ENCODE assay signal across 1 cellular context in genomic region chr20:37903317-37904007, GRCh38.
TF ChIP-seq lines count a peak whose summit lies in the region.

No MANE protein-coding gene starts in this region.

TF ChIP-seq in HepG2, 621 proteins besides CTCF, POLR2A, EP300 and RAD21 (continued from another document and continues in another):
- no peak for TF ChIP-seq ZNF850 (CRISPR knock-in tag; conservative IDR thresholded peaks at IDR 0.05)
- no peak for TF ChIP-seq THYN1 (CRISPR knock-in tag; IDR thresholded peaks at IDR 0.05; ENCODE audit: borderline replicate concordance, low read depth)
- TF ChIP-seq ZNF468 (CRISPR knock-in tag; IDR thresholded peaks at IDR 0.05) = 0 out of 2 replicates have a peak, but pooled peaks have one; percentile 24
- TF ChIP-seq JARID2 (CRISPR knock-in tag; IDR thresholded peaks at IDR 0.05; ENCODE audit: insufficient replicate concordance) = no peak
- TF ChIP-seq TIGD3 (CRISPR knock-in tag; IDR thresholded peaks at IDR 0.05; ENCODE audit: borderline replicate concordance) = no peak
- TF ChIP-seq ZNF891 (CRISPR knock-in tag; IDR thresholded peaks at IDR 0.05) = no peak
- no peak for TF ChIP-seq FUBP1 (CRISPR knock-in tag; IDR thresholded peaks at IDR 0.05; ENCODE audit: borderline replicate concordance)
- no peak for TF ChIP-seq FOSL2 (CRISPR knock-in tag; IDR thresholded peaks at IDR 0.05)
- TF ChIP-seq HOXA7 (CRISPR knock-in tag; IDR thresholded peaks at IDR 0.05) = no peak
- 0 out of 2 replicates have a peak, but pooled peaks have one; percentile 40 for TF ChIP-seq ZNF567 (CRISPR knock-in tag; IDR thresholded peaks at IDR 0.05; ENCODE audit: borderline replicate concordance)
- TF ChIP-seq CENPT (CRISPR knock-in tag; IDR thresholded peaks at IDR 0.05; ENCODE audit: low read depth) = no peak
- no peak for TF ChIP-seq ZNF614 (CRISPR knock-in tag; IDR thresholded peaks at IDR 0.05; ENCODE audit: borderline replicate concordance)
- TF ChIP-seq MTF2 (CRISPR knock-in tag; IDR thresholded peaks at IDR 0.05; ENCODE audit: borderline replicate concordance) = no peak
- no peak for TF ChIP-seq ZSCAN30 (CRISPR knock-in tag; IDR thresholded peaks at IDR 0.05)
- TF ChIP-seq ZBTB10 (CRISPR knock-in tag; IDR thresholded peaks at IDR 0.05; ENCODE audit: borderline replicate concordance) = 0 out of 2 replicates have a peak, but pooled peaks have one; percentile 44
- TF ChIP-seq ZNF362 (CRISPR knock-in tag; IDR thresholded peaks at IDR 0.05; ENCODE audit: borderline replicate concordance) = no peak
- TF ChIP-seq GATAD2A (CRISPR knock-in tag; IDR thresholded peaks at IDR 0.05) = no peak
- TF ChIP-seq ZNF383 (CRISPR knock-in tag; IDR thresholded peaks at IDR 0.05; ENCODE audit: borderline replicate concordance) = no peak
- peak in 1 of 2 experiments; percentile 33; a peak in 1 of 4 replicates for TF ChIP-seq HMGXB4 (CRISPR knock-in tag; IDR thresholded peaks at IDR 0.05; ENCODE audit: borderline replicate concordance in 1 of 2, low read depth in 1 of 2)
- no peak for TF ChIP-seq ZNF235 (CRISPR knock-in tag; IDR thresholded peaks at IDR 0.05; ENCODE audit: borderline replicate concordance)
- TF ChIP-seq ZNF382 (CRISPR knock-in tag; IDR thresholded peaks at IDR 0.05; ENCODE audit: borderline replicate concordance) = no peak
- peak; percentile 33; the same call in 1 of the 2 replicates for TF ChIP-seq ZNF83 (CRISPR knock-in tag; IDR thresholded peaks at IDR 0.05; ENCODE audit: borderline replicate concordance)
- TF ChIP-seq KDM5B (CRISPR knock-in tag; IDR thresholded peaks at IDR 0.05; ENCODE audit: borderline replicate concordance) = peak; percentile 21; the same call in 1 of the 2 replicates
- TF ChIP-seq EZH2 (conservative IDR thresholded peaks at IDR 0.05; ENCODE audit: low read depth, low read length) = no peak
- no peak for TF ChIP-seq ZFP82 (CRISPR knock-in tag; IDR thresholded peaks at IDR 0.05; ENCODE audit: borderline replicate concordance)
- no peak for TF ChIP-seq ZNF674 (CRISPR knock-in tag; IDR thresholded peaks at IDR 0.05; ENCODE audit: low read depth)
- peak; percentile 79 for TF ChIP-seq ADNP (CRISPR knock-in tag; IDR thresholded peaks at IDR 0.05)
- TF ChIP-seq CBFB (CRISPR knock-in tag; IDR thresholded peaks at IDR 0.05) = no peak; the same call in 1 of the 2 replicates
- peak; percentile 11; the same call in 1 of the 2 replicates for TF ChIP-seq EED (CRISPR knock-in tag; IDR thresholded peaks at IDR 0.05)
- TF ChIP-seq ZNF574 (CRISPR knock-in tag; IDR thresholded peaks at IDR 0.05) = 0 out of 2 replicates have a peak, but pooled peaks have one; percentile 53
- TF ChIP-seq HES4 (CRISPR knock-in tag; IDR thresholded peaks at IDR 0.05; ENCODE audit: borderline replicate concordance) = no peak
- no peak for TF ChIP-seq BRF2 (CRISPR knock-in tag; IDR thresholded peaks at IDR 0.05)
- TF ChIP-seq SETDB1 (CRISPR knock-in tag; IDR thresholded peaks at IDR 0.05; ENCODE audit: borderline replicate concordance) = no peak
- no peak for TF ChIP-seq PTBP1 (IDR thresholded peaks at IDR 0.05; ENCODE audit: low read depth, low read length, poor library complexity, severe bottlenecking)
- TF ChIP-seq ZNF264 (CRISPR knock-in tag; IDR thresholded peaks at IDR 0.05) = no peak
- TF ChIP-seq ZNF543 (CRISPR knock-in tag; IDR thresholded peaks at IDR 0.05) = no peak; the same call in 1 of the 2 replicates
- TF ChIP-seq ZNF749 (CRISPR knock-in tag; IDR thresholded peaks at IDR 0.05; ENCODE audit: borderline replicate concordance) = no peak
- peak; percentile 81; the same call in 1 of the 2 replicates for TF ChIP-seq ZBTB38 (CRISPR knock-in tag; IDR thresholded peaks at IDR 0.05)
- no peak for TF ChIP-seq ZBTB14 (CRISPR knock-in tag; IDR thresholded peaks at IDR 0.05)
- 0 out of 2 replicates have a peak, but pooled peaks have one; percentile 38 for TF ChIP-seq DNMT1 (CRISPR knock-in tag; IDR thresholded peaks at IDR 0.05)
- no peak for TF ChIP-seq NFYB (CRISPR knock-in tag; IDR thresholded peaks at IDR 0.05)
- TF ChIP-seq SRSF9 (IDR thresholded peaks at IDR 0.05; ENCODE audit: borderline replicate concordance, insufficient read depth, low read depth, low read length, poor library complexity, severe bottlenecking) = no peak
- no peak for TF ChIP-seq ZNF512B (CRISPR knock-in tag; IDR thresholded peaks at IDR 0.05; ENCODE audit: borderline replicate concordance)
- TF ChIP-seq SSRP1 (CRISPR knock-in tag; IDR thresholded peaks at IDR 0.05) = no peak
- TF ChIP-seq ZFP36L2 (CRISPR knock-in tag; IDR thresholded peaks at IDR 0.05) = no peak
- peak; percentile 8 for TF ChIP-seq XRCC5 (optimal IDR thresholded peaks at IDR 0.05; ENCODE audit: low read length)
- no peak for TF ChIP-seq NRL (CRISPR knock-in tag; IDR thresholded peaks at IDR 0.05; ENCODE audit: borderline replicate concordance)
- no peak for TF ChIP-seq ATF7 (IDR thresholded peaks at IDR 0.05)
- TF ChIP-seq ATF7 (CRISPR knock-in tag; IDR thresholded peaks at IDR 0.05) = no peak
- no peak for TF ChIP-seq NPAS2 (CRISPR knock-in tag; IDR thresholded peaks at IDR 0.05; ENCODE audit: borderline replicate concordance)
- TF ChIP-seq BORCS8-MEF2B (CRISPR knock-in tag; IDR thresholded peaks at IDR 0.05) = peak; percentile 49; the same call in 1 of the 2 replicates
- TF ChIP-seq ZNF629 (CRISPR knock-in tag; conservative IDR thresholded peaks at IDR 0.05) = 0 out of 2 replicates have a peak, but pooled peaks have one; percentile 15
